1 cellular context compared by ENCODE assay signal in the genomic region with DNA sequence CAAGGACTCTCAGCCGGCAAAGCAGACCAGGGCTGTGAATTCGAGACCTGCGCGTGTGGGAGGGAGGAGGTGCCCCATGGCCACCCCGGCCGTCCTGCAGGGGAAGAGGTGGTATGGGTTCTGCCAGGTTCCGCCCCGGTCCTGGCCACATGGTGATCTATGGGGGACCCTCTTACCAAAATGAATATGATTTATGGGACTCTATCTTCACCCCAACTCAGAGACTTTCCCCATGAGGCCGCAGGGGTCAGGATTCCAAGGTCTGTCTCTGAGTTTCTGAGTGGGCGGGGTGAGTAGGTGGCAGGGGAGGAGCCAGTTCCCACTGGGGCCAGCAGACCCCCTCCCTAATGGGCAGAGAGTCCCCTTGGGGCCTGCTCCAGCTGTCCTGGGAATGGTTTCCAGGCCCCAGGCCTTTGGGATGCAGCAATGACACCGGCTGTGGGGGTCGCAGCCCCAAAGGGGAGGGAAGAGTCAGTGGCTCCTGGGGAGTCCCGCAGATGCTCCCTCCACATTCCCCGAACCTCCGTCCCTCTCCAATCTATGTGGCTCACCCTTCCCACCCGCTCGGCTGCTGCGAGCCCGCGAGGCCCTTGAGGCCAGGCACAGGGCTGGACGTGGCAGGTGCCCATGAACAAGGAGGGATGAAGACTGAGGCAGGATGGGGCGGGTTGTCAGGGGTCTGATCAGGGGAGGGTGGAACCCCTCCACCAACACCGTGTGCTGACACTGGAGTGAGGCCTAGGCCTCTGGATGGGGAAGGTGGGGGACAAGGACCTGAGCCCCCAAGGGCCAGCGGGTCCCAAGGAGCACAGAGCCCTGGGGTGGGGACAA.
A peak's percentile ranks its signal among the peaks of the same experiment; 100 is the strongest.
TF ChIP-seq lines count a peak whose summit lies in the region.

No MANE protein-coding gene starts in this region.

TF ChIP-seq in HEK293, 187 proteins besides CTCF, POLR2A, EP300 and RAD21 (continued from another document):
- no peak for TF ChIP-seq PRDM6 (tag by site-specific recombination; IDR thresholded peaks at IDR 0.05)
- TF ChIP-seq ZNF626 (tag by site-specific recombination; IDR thresholded peaks at IDR 0.05) = no peak
- peak; percentile 87 for TF ChIP-seq ZFHX2 (tag by site-specific recombination; conservative IDR thresholded peaks at IDR 0.05)
- peak; percentile 72 for TF ChIP-seq EGR2 (tag by site-specific recombination; IDR thresholded peaks at IDR 0.05; ENCODE audit: low read depth)
- no peak for TF ChIP-seq ZNF324 (tag by site-specific recombination; IDR thresholded peaks at IDR 0.05)
- TF ChIP-seq BCL11A (tag by site-specific recombination; IDR thresholded peaks at IDR 0.05; ENCODE audit: low read depth) = no peak
- TF ChIP-seq, protein P1, sequence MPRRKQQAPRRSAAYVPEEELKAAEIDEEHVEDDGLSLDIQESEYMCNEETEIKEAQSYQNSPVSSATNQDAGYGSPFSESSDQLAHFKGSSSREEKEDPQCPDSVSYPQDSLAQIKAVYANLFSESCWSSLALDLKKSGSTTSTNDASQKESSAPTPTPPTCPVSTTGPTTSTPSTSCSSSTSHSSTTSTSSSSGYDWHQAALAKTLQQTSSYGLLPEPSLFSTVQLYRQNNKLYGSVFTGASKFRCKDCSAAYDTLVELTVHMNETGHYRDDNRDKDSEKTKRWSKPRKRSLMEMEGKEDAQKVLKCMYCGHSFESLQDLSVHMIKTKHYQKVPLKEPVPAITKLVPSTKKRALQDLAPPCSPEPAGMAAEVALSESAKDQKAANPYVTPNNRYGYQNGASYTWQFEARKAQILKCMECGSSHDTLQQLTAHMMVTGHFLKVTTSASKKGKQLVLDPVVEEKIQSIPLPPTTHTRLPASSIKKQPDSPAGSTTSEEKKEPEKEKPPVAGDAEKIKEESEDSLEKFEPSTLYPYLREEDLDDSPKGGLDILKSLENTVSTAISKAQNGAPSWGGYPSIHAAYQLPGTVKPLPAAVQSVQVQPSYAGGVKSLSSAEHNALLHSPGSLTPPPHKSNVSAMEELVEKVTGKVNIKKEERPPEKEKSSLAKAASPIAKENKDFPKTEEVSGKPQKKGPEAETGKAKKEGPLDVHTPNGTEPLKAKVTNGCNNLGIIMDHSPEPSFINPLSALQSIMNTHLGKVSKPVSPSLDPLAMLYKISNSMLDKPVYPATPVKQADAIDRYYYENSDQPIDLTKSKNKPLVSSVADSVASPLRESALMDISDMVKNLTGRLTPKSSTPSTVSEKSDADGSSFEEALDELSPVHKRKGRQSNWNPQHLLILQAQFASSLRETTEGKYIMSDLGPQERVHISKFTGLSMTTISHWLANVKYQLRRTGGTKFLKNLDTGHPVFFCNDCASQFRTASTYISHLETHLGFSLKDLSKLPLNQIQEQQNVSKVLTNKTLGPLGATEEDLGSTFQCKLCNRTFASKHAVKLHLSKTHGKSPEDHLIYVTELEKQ (tag by site-specific recombination; IDR thresholded peaks at IDR 0.05; ENCODE audit: borderline replicate concordance) = no peak
- TF ChIP-seq ZNF830 (tag by site-specific recombination; IDR thresholded peaks at IDR 0.05; ENCODE audit: low read depth) = no peak
- TF ChIP-seq SP2 (tag by site-specific recombination; IDR thresholded peaks at IDR 0.05) = peak; percentile 13; the same call in 1 of the 2 replicates
